In genomic region chr1:155609515-155610256, GRCh38 we compare ENCODE assay signal across 8 cellular contexts. TPM values are rescaled to one million over a fixed set of nuclear protein-coding genes. Genes with fewer than 3 reads are reported as not detected.
DNase-seq lines count a peak whose midpoint lies in the region; ATAC-seq and TF ChIP-seq lines count a peak whose summit lies in the region.

MSTO1 (plus strand) TSS chr1:155610218; CDS start chr1:155610249, 31 bp downstream.

- TF ChIP-seq CTCF in CD14-positive monocyte (IDR thresholded peaks at IDR 0.05) (no peak), liver (IDR thresholded peaks at IDR 0.05; ENCODE audit: low read depth, low read length, missing input control) (no peak)

- peaks cover 15 to 17% of the 10 kb centered on the region in 2 donors for H3K36me3 Mint-ChIP-seq in CD14-positive monocyte

- intact Hi-C loops in CD14-positive monocyte (cut with micrococcal nuclease) = no loop called here

- ATAC-seq in GM19397 (IDR thresholded peaks at IDR 0.05; ENCODE audit: unreplicated experiment) = peak; percentile 86
- peak; percentile 90 for ATAC-seq in HG03571 (IDR thresholded peaks at IDR 0.05; ENCODE audit: unreplicated experiment)

- H3K27me3 Mint-ChIP-seq in CD14-positive monocyte (ENCODE audit: low read depth in 3 of 3) = peaks cover 0 to 3% (median 1%) of the 10 kb centered on the region in 3 donors

- H3K9ac ChIP-seq in liver (ENCODE audit: low read depth in 1 of 2, low read length in 2 of 2) = peak within 1 kb of the TSS in 1 of 2 donors; percentile 36

- H3K4me1 ChIP-seq in liver (ENCODE audit: control insufficient read depth in 4 of 4, insufficient read depth in 4 of 4, low read length in 3 of 4) = peaks cover 0 to 5% (median 3%) of the 10 kb centered on the region in 4 donors

- H3K9me3 Mint-ChIP-seq in CD14-positive monocyte = no peaks in the 10 kb centered on the region

- peaks cover 0 to 10% (median 4%) of the 10 kb centered on the region in 4 donors for H3K36me3 ChIP-seq in liver (ENCODE audit: control insufficient read depth in 4 of 4, insufficient read depth in 3 of 4, low read depth in 1 of 4, low read length in 3 of 4)

- peak within 1 kb of the TSS; percentile 78 to 93 (median 87) for H3K27ac Mint-ChIP-seq in CD14-positive monocyte

- H3K27me3 ChIP-seq in liver (ENCODE audit: control insufficient read depth in 4 of 4, insufficient read depth in 4 of 4, low read length in 3 of 4) = no peaks in the 10 kb centered on the region

- whole genome bisulfite sequencing in liver = 7% methylated on average over 46 of the region's 47 CpGs

- DNase-seq in CD14-positive monocyte (ENCODE audit: low spot score) (peak; percentile 94), NCI-H82 (lab: John Stamatoyannopoulos, UW) (peak; percentile 100), dermis microvascular lymphatic vessel endothelial cell (ENCODE audit: low read depth in 2 of 2) (peak; percentile 94 to 99)
- DNase-seq in activated CD4-positive, alpha-beta T cell treated with anti-CD3 and anti-CD28 coated beads, Interleukin-2, amount 50 U/mL, for 48 hours = peak; percentile 99 to 100
- DNase-seq in stimulated activated CD4-positive, alpha-beta T cell treated with anti-CD3 and anti-CD28 coated beads, Interleukin-4, amount 100 ng/mL, for 24 hours = peak; percentile 99

- H3K9me3 ChIP-seq in liver (ENCODE audit: control insufficient read depth in 4 of 4, low read length in 3 of 4) = no peaks in the 10 kb centered on the region

- peaks cover 3% of the 10 kb centered on the region for H3K4me1 Mint-ChIP-seq in CD14-positive monocyte

- peak within 1 kb of the TSS; percentile 88 to 93 for H3K4me3 Mint-ChIP-seq in CD14-positive monocyte

- peak within 1 kb of the TSS; percentile 32 to 67 for H3K27ac ChIP-seq in liver (ENCODE audit: low read depth in 1 of 2, low read length in 2 of 2)

- peak within 1 kb of the TSS; percentile 62 to 86 (median 77) for H3K4me3 ChIP-seq in liver (ENCODE audit: low read depth in 1 of 3, low read length in 3 of 3)

- peak; percentile 13 to 15 for TF ChIP-seq RAD21 in liver (IDR thresholded peaks at IDR 0.05)

TF ChIP-seq in liver, 16 proteins besides CTCF, POLR2A, EP300 and RAD21:
- peak; percentile 17 for TF ChIP-seq YY1 (IDR thresholded peaks at IDR 0.05)
- no peak for TF ChIP-seq GABPA (IDR thresholded peaks at IDR 0.05 in 1 of 2, conservative IDR thresholded peaks at IDR 0.05 in 1 of 2)
- TF ChIP-seq RXRA (IDR thresholded peaks at IDR 0.05) = no peak
- TF ChIP-seq TAF1 (conservative IDR thresholded peaks at IDR 0.05) = no peak
- no peak for TF ChIP-seq ZBTB33 (IDR thresholded peaks at IDR 0.05)
- TF ChIP-seq JUND (IDR thresholded peaks at IDR 0.05) = no peak
- no peak for TF ChIP-seq ATF3 (IDR thresholded peaks at IDR 0.05)
- TF ChIP-seq HNF4G (IDR thresholded peaks at IDR 0.05) = no peak
- TF ChIP-seq REST (IDR thresholded peaks at IDR 0.05) = peak; percentile 36
- peak; percentile 64 for TF ChIP-seq MAX (IDR thresholded peaks at IDR 0.05)
- no peak for TF ChIP-seq FOXA1 (IDR thresholded peaks at IDR 0.05)
- TF ChIP-seq FOXA2 (IDR thresholded peaks at IDR 0.05) = no peak
- no peak for TF ChIP-seq NR2F2 (IDR thresholded peaks at IDR 0.05)
- TF ChIP-seq EGR1 (IDR thresholded peaks at IDR 0.05; ENCODE audit: low read depth in 2 of 2) = peak; percentile 79 to 80
- no peak for TF ChIP-seq HNF4A (conservative IDR thresholded peaks at IDR 0.05)
- TF ChIP-seq SP1 (IDR thresholded peaks at IDR 0.05) = peak; percentile 66

RNA-seq across cellular contexts. Expression of gene MSTO1, which starts in this region (rescaled TPM):
- polyA plus RNA-seq in CD14-positive monocyte (1 to 10 TPM; 3.8 to 4.8 TPM), liver (10 to 100 TPM; 14.6 to 21.8 TPM)
- total RNA-seq in dermis microvascular lymphatic vessel endothelial cell (13.4 and 18.7 TPM in 2 replicates), liver (10 to 100 TPM in 1 of 2 donors, 1 to 10 TPM in 1; 8.9 to 22.9 TPM)

Comparison
In these comparisons a context has a peak if more than half of its experiments do, and no peak if none do; other contexts are left out.
1. Peak in every context shown above with its lines: DNase-seq, ATAC-seq, H3K4me3 ChIP-seq and H3K27ac ChIP-seq.